In the genomic region with DNA sequence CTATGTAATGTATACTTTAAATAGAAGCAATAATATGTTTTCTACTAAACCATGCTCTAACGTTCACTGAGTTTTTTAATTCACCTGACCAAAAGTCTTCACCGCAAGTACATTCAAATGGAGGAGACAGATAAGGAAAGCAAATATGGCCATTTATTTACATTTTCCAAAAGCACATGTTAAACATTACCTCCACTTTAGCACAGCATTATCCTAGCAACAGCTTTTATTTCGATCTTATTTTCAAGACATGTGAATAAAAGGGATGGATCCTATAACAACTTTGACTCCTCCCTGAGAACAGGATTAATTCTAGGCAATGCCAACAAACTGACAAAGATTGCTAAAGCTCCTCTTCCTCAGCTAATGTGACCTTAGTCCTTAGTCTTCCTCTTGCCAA, we compare ENCODE assay signal across 31 cellular contexts. TPM values are rescaled to one million over a fixed set of nuclear protein-coding genes. Genes with fewer than 3 reads are reported as not detected.
"Had no signal": no experiment of that assay in that cellular context is flagged by ENCODE, and none has a peak within 500 bp of the region (broad histone marks: within the 10 kb centered on the region; RNA-seq: fewer than 3 reads in every experiment).

No MANE protein-coding gene starts in this region.

- H3K9me3 ChIP-seq: colonic mucosa, esophagus squamous epithelium, gastrocnemius medialis, heart right ventricle, left lung, lower lobe of right lung had no signal

- FAIRE-seq: endometrium, kidney had no signal

- H3K4me1 ChIP-seq: colonic mucosa, esophagus squamous epithelium, gastrocnemius medialis, heart right ventricle, left lung, lower lobe of right lung had no signal

- H3K4me3 ChIP-seq: colonic mucosa, esophagus squamous epithelium, gastrocnemius medialis, heart right ventricle, left lung, lower lobe of right lung had no signal

- ATAC-seq: esophagus mucosa; gastrocnemius medialis; heart right ventricle; left lung; left ventricle myocardium superior; lower lobe of right lung; naive thymus-derived CD4-positive, alpha-beta T cell had no signal

- H3K27ac Mint-ChIP-seq: dendritic cell treated with granulocyte-macrophage colony-stimulating factor and Interleukin-4, amounts not matched to agents 40 ng/mL and 50 ng/mL, for 4 days; endodermal cell; immature natural killer cell; mesothelial cell of epicardium; naive thymus-derived CD4-positive, alpha-beta T cell had no signal

- H3K4me1 Mint-ChIP-seq: endodermal cell, immature natural killer cell, mesothelial cell of epicardium had no signal

- H3K36me3 ChIP-seq: colonic mucosa, esophagus squamous epithelium, gastrocnemius medialis, heart right ventricle, left lung, lower lobe of right lung had no signal

- H3K4me3 Mint-ChIP-seq: dendritic cell treated with granulocyte-macrophage colony-stimulating factor and Interleukin-4, amounts not matched to agents 40 ng/mL and 50 ng/mL, for 4 days; endodermal cell; immature natural killer cell; mesothelial cell of epicardium; naive thymus-derived CD4-positive, alpha-beta T cell had no signal

- DNase-seq: colonic mucosa; cortex of kidney; effector CD4-positive, alpha-beta T cell; effector memory CD4-positive, alpha-beta T cell; endodermal cell; erythroblast; esophagus squamous epithelium; foreskin fibroblast; foreskin melanocyte; gastrocnemius medialis; glutamatergic neuron; head of caudate nucleus; heart right ventricle; hypothalamus; immature natural killer cell; islet precursor cell; kidney; kidney glomerular epithelial cell; left lung; left ventricle myocardium superior; lower lobe of right lung; mesenchymal stem cell; naive thymus-derived CD4-positive, alpha-beta T cell had no signal

- H3K36me3 Mint-ChIP-seq: immature natural killer cell, mesothelial cell of epicardium had no signal

- H3K27me3 ChIP-seq: colonic mucosa had no signal

- H3K9me3 Mint-ChIP-seq: endodermal cell, mesothelial cell of epicardium had no signal

- H3K27ac ChIP-seq: colonic mucosa, epithelial cell of prostate, esophagus squamous epithelium, gastrocnemius medialis, heart right ventricle, left lung, lower lobe of right lung had no signal

RNA-seq across cellular contexts. Expression of a gene that starts 11.5 kb away (rescaled TPM):
- total RNA-seq: dermis microvascular lymphatic vessel endothelial cell; esophagus mucosa; gastrocnemius medialis; glomerular endothelial cell; left ventricle myocardium superior; lower lobe of right lung; lung microvascular endothelial cell; naive thymus-derived CD4-positive, alpha-beta T cell had no signal
- polyA plus RNA-seq: immature natural killer cell; naive thymus-derived CD4-positive, alpha-beta T cell had no signal
